Comparison of ENCODE assay signal across 26 cellular contexts in the genomic region with DNA sequence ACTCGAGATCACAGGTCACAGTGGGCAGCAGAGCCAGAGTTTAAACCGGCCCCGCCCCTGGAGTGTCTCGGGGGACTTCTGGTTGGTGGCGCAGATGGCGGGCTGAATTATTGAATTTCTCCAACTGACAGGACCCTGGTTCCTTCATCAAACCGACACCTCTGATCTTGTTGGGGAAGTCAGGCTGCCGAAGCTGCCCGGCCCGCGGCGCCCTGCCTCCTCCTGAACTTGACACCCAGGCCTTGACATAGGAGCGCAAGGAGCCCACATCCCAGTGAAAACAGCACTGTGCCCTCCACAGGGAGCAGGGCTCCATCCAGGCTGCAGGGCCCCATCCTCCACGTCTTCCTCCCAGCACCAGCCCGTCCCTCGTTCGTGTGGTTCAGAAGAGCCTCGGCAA.
"Had no signal": no experiment of that assay in that cellular context is flagged by ENCODE, and none has a peak within 500 bp of the region (broad histone marks: within the 10 kb centered on the region; RNA-seq: fewer than 3 reads in every experiment).

No MANE protein-coding gene starts in this region.

- ATAC-seq: natural killer cell; psoas muscle; right cardiac atrium; right lobe of liver; stimulated activated effector memory CD8-positive, alpha-beta T cell treated with anti-CD3 and anti-CD28 coated beads, Interleukin-12 subunit alpha, Interleukin-12 subunit beta, amount 100 ng/mL, for 72 hours; stimulated activated naive B cell treated with anti-CD40 and anti-IgM and Interleukin-4, amounts not matched to agents 10 μg/mL and 1 μg/mL and 100 μg/mL, for 72 hours had no signal

- DNase-seq: natural killer cell; occipital lobe; ovary; posterior cingulate gyrus; psoas muscle; right lobe of liver; sigmoid colon; small intestine; stimulated activated CD4-positive, alpha-beta T cell treated with anti-CD3 and anti-CD28 coated beads, Interleukin-15, amount 100 ng/mL, for 24 hours; stimulated activated CD4-positive, alpha-beta T cell treated with anti-CD3 and anti-CD28 coated beads, Interleukin-2, amount 100 ng/mL, for 24 hours; stimulated activated CD4-positive, alpha-beta T cell treated with anti-CD3 and anti-CD28 coated beads, Interleukin-2, amount 100 ng/mL, for 48 hours; stimulated activated CD4-positive, alpha-beta T cell treated with anti-CD3 and anti-CD28 coated beads, Interleukin-4, amount 100 ng/mL, for 24 hours; stimulated activated naive B cell treated with anti-CD40 and anti-IgM and Interleukin-4, amounts not matched to agents 10 μg/mL and 1 μg/mL and 100 μg/mL, for 72 hours; stimulated activated naive CD4-positive, alpha-beta T cell treated with Interleukin-2 at 50 U/mL for 16 hours; stomach; thyroid gland; trophoblast cell had no signal

- H3K4me3 Mint-ChIP-seq: natural killer cell; nephron; stimulated activated effector memory CD8-positive, alpha-beta T cell treated with anti-CD3 and anti-CD28 coated beads, Interleukin-12 subunit alpha, Interleukin-12 subunit beta, amount 100 ng/mL, for 72 hours; stimulated activated naive B cell treated with anti-CD40 and anti-IgM and Interleukin-4, amounts not matched to agents 10 μg/mL and 1 μg/mL and 100 μg/mL, for 72 hours; stimulated activated naive CD8-positive, alpha-beta T cell treated with anti-CD3 and anti-CD28 coated beads, Interleukin-15, Interleukin-2, amounts not matched to agents 100 ng/mL and 50 ng/mL, for 24 hours had no signal

- H3K36me3 ChIP-seq: ovary, right lobe of liver, sigmoid colon, stomach, thoracic aorta, thyroid gland, tibial nerve, upper lobe of left lung, vagina had no signal

- H3K4me3 ChIP-seq: ovary, psoas muscle, right lobe of liver, sigmoid colon, stomach, thoracic aorta, thyroid gland, tibial nerve, upper lobe of left lung, vagina had no signal

- H3K9me3 Mint-ChIP-seq: natural killer cell; nephron; stimulated activated effector memory CD8-positive, alpha-beta T cell treated with anti-CD3 and anti-CD28 coated beads, Interleukin-12 subunit alpha, Interleukin-12 subunit beta, amount 100 ng/mL, for 72 hours; stimulated activated naive CD8-positive, alpha-beta T cell treated with anti-CD3 and anti-CD28 coated beads, Interleukin-15, Interleukin-2, amounts not matched to agents 100 ng/mL and 50 ng/mL, for 24 hours had no signal

- H3K36me3 Mint-ChIP-seq: natural killer cell had no signal

- H3K27ac Mint-ChIP-seq: natural killer cell; nephron; progenitor cell of endocrine pancreas; stimulated activated effector memory CD8-positive, alpha-beta T cell treated with anti-CD3 and anti-CD28 coated beads, Interleukin-12 subunit alpha, Interleukin-12 subunit beta, amount 100 ng/mL, for 72 hours; stimulated activated naive B cell treated with anti-CD40 and anti-IgM and Interleukin-4, amounts not matched to agents 10 μg/mL and 1 μg/mL and 100 μg/mL, for 72 hours; stimulated activated naive CD8-positive, alpha-beta T cell treated with anti-CD3 and anti-CD28 coated beads, Interleukin-15, Interleukin-2, amounts not matched to agents 100 ng/mL and 50 ng/mL, for 24 hours had no signal

- H3K27me3 ChIP-seq: ovary, right lobe of liver, thyroid gland, upper lobe of left lung, vagina had no signal

- H3K4me1 Mint-ChIP-seq: natural killer cell; stimulated activated effector memory CD8-positive, alpha-beta T cell treated with anti-CD3 and anti-CD28 coated beads, Interleukin-12 subunit alpha, Interleukin-12 subunit beta, amount 100 ng/mL, for 72 hours had no signal
